26 cellular contexts compared by ENCODE assay signal in genomic region chr2:149806651-149807050, GRCh38.
"Had no signal": no experiment of that assay in that cellular context is flagged by ENCODE, and none has a peak within 500 bp of the region (broad histone marks: within the 10 kb centered on the region; RNA-seq: fewer than 3 reads in every experiment).

No MANE protein-coding gene starts in this region.

- H3K4me1 ChIP-seq: colonic mucosa, esophagus squamous epithelium, gastrocnemius medialis, heart right ventricle, left lung, lower lobe of right lung had no signal

- H3K36me3 ChIP-seq: colonic mucosa, esophagus squamous epithelium, gastrocnemius medialis, heart right ventricle, left lung, lower lobe of right lung had no signal

- ATAC-seq: effector memory CD8-positive, alpha-beta T cell; esophagus mucosa; gastrocnemius medialis; heart right ventricle; left cardiac atrium; left lung; left ventricle myocardium superior; lower lobe of right lung; mucosa of descending colon had no signal

- DNase-seq: colonic mucosa; cortex of kidney; effector CD8-positive, alpha-beta T cell; effector memory CD8-positive, alpha-beta T cell; endodermal cell; erythroblast; esophagus squamous epithelium; foreskin fibroblast; foreskin melanocyte; gastrocnemius medialis; glutamatergic neuron; head of caudate nucleus; heart right ventricle; hippocampal formation; left cardiac atrium; left lung; left ventricle myocardium superior; lower lobe of right lung; mesenchymal stem cell; mucosa of descending colon; naive B cell had no signal

- FAIRE-seq: endometrium, islet of Langerhans, keratinocyte had no signal

- H3K4me3 ChIP-seq: colonic mucosa, esophagus squamous epithelium, gastrocnemius medialis, heart right ventricle, left lung, lower lobe of right lung, mucosa of descending colon had no signal

- H3K27me3 ChIP-seq: colonic mucosa, esophagus squamous epithelium, gastrocnemius medialis, heart right ventricle, left lung had no signal

- H3K9me3 ChIP-seq: colonic mucosa, esophagus squamous epithelium, gastrocnemius medialis, heart right ventricle, left lung, lower lobe of right lung had no signal

- H3K27ac ChIP-seq: colonic mucosa, epithelial cell of prostate, esophagus squamous epithelium, gastrocnemius medialis, heart right ventricle, left lung, lower lobe of right lung had no signal
